ENCODE assay signal across 13 cellular contexts in the genomic region with DNA sequence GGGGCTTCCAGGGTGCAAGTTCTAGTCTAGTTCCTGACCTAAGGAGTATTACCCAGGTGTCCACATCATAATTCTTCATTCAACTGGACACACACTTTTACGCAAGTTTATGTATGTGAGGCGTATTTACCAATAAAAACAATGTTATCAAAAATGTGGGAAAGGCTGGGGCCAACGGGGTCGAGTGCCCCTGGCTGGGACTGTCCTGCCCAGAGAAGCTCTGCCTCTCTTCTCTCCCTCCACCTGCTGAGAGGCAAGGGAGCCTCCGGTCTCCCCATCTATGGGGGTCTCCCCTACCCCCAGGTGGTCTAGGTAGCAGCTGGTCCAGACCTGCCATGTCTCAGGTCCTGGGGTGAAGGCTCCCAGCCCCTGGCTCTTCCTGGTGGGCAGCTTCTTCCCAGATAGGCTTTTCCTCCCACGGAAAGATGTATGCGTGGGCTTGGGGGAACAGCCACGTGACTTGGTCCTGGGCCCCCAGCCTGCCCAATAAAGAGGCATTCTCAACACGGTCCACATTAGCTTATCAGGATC.
"Had no signal": no experiment of that assay in that cellular context is flagged by ENCODE, and none has a peak within 500 bp of the region (broad histone marks: within the 10 kb centered on the region; RNA-seq: fewer than 3 reads in every experiment).

No MANE protein-coding gene starts in this region.

- H3K9me3 ChIP-seq: heart left ventricle, tibial artery had no signal

- H3K36me3 Mint-ChIP-seq: activated naive CD8-positive, alpha-beta T cell treated with anti-CD3 and anti-CD28 coated beads for 36 hours had no signal

- H3K36me3 ChIP-seq: heart left ventricle, tibial artery had no signal

- H3K9me3 Mint-ChIP-seq: activated naive CD8-positive, alpha-beta T cell treated with anti-CD3 and anti-CD28 coated beads for 36 hours; activated T-cell treated with anti-CD3 and anti-CD28 coated beads, Interleukin-2, amount 50 U/mL, for 72 hours; nephron progenitor cell; T-helper 2 cell treated with Interferon-gamma antibody and Interleukin-4, amounts not matched to agents 5 μg/mL and 100 μg/mL, for 36 hours had no signal

- H3K27me3 ChIP-seq: heart left ventricle, tibial artery had no signal

- DNase-seq: activated CD4-positive, alpha-beta T cell treated with anti-CD3 and anti-CD28 coated beads, Interleukin-2, amount 50 U/mL, for 48 hours; activated CD8-positive, alpha-beta memory T cell treated with anti-CD3 and anti-CD28 coated beads, Interleukin-2, amount 50 U/mL, for 4 hours; activated gamma-delta T cell treated with Interleukin-2 at 50 U/mL for 16 hours; activated naive CD8-positive, alpha-beta T cell treated with anti-CD3 and anti-CD28 coated beads for 36 hours; activated T-cell treated with anti-CD3 and anti-CD28 coated beads, Interleukin-2, amount 50 U/mL, for 72 hours; foreskin melanocyte; heart left ventricle; nephron progenitor cell; stimulated activated CD4-positive, alpha-beta T cell treated with anti-CD3 and anti-CD28 coated beads, Interleukin-15, amount 100 ng/mL, for 24 hours; tibial artery had no signal

- H3K4me3 ChIP-seq: heart left ventricle had no signal

- H3K27ac Mint-ChIP-seq: activated naive CD8-positive, alpha-beta T cell treated with anti-CD3 and anti-CD28 coated beads for 36 hours; activated T-cell treated with anti-CD3 and anti-CD28 coated beads, Interleukin-2, amount 50 U/mL, for 72 hours; nephron progenitor cell; T-helper 2 cell treated with Interferon-gamma antibody and Interleukin-4, amounts not matched to agents 5 μg/mL and 100 μg/mL, for 36 hours had no signal

- H3K4me3 Mint-ChIP-seq: activated naive CD8-positive, alpha-beta T cell treated with anti-CD3 and anti-CD28 coated beads for 36 hours; activated T-cell treated with anti-CD3 and anti-CD28 coated beads, Interleukin-2, amount 50 U/mL, for 72 hours; nephron progenitor cell; T-helper 2 cell treated with Interferon-gamma antibody and Interleukin-4, amounts not matched to agents 5 μg/mL and 100 μg/mL, for 36 hours had no signal

- ATAC-seq: activated CD4-positive, CD25-positive, alpha-beta regulatory T cell treated with anti-CD3 and anti-CD28 coated beads, Interleukin-2, amount 50 U/mL, for 24 hours; activated T-cell treated with anti-CD3 and anti-CD28 coated beads, Interleukin-2, amount 50 U/mL, for 72 hours; heart left ventricle; left lobe of liver had no signal
